Comparison of ENCODE assay signal across 2 cellular contexts in genomic region chr17:73138541-73139138, GRCh38.
A peak's percentile ranks its signal among the peaks of the same experiment; 100 is the strongest.
TF ChIP-seq lines count a peak whose summit lies in the region.

No MANE protein-coding gene starts in this region.

TF ChIP-seq in HepG2, 621 proteins besides CTCF, POLR2A, EP300 and RAD21:
- TF ChIP-seq ZNF343 (CRISPR knock-in tag; IDR thresholded peaks at IDR 0.05) (no peak), RBAK (CRISPR knock-in tag; IDR thresholded peaks at IDR 0.05) (no peak), REST (IDR thresholded peaks at IDR 0.05; ENCODE audit: borderline replicate concordance in 1 of 2, low read depth in 1 of 2, low read length in 2 of 2) (peak; percentile 23 to 86)

TF ChIP-seq in GM12891, 5 proteins besides CTCF, POLR2A, EP300 and RAD21:
- TF ChIP-seq POU2F2 (IDR thresholded peaks at IDR 0.05; ENCODE audit: low read depth, low read length) (no peak), POLR2AphosphoS5 (IDR thresholded peaks at IDR 0.05; ENCODE audit: low read depth, low read length) (no peak), TAF1 (IDR thresholded peaks at IDR 0.05; ENCODE audit: low read depth, low read length) (no peak), PAX5 (IDR thresholded peaks at IDR 0.05; ENCODE audit: insufficient read depth, low read length, severe bottlenecking) (no peak), SPI1 (IDR thresholded peaks at IDR 0.05; ENCODE audit: low read depth, low read length) (no peak)
